ENCODE assay signal across 21 cellular contexts in the genomic region with DNA sequence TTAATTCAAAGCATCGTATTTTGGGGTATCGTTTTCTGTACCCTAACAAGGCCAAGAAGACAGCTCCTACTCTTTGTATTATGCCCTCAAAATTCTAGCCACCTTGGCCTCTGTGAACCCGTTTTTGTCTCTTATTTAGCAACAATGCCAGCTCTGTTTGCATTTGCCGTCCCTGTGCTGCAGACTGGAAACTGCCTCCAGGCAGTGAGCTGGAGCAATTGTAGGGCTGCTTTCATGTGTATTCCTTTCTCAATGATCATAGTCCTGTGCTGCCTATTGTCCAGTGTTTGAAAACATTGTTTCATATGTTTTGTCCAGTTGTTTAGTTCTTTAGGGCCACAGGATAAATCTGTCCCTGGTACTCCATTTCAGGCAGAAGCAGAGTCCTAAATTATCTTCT. TPM values are rescaled to one million over a fixed set of nuclear protein-coding genes. Genes with fewer than 3 reads are reported as not detected.
A peak's percentile ranks its signal among the peaks of the same experiment; 100 is the strongest.
DNase-seq lines count a peak whose midpoint lies in the region; TF ChIP-seq lines count a peak whose summit lies in the region.
"Had no signal": no experiment of that assay in that cellular context is flagged by ENCODE, and none has a peak within 500 bp of the region (broad histone marks: within the 10 kb centered on the region; RNA-seq: fewer than 3 reads in every experiment).

No MANE protein-coding gene starts in this region.

- DNase-seq in COLO829 (ENCODE audit: low spot score) (peak; percentile 56), HL-60 (ENCODE audit: low read depth in 1 of 2, low spot score in 1 of 2) (no peak), glutamatergic neuron (no peak), osteocyte (ENCODE audit: extremely low spot score, unreplicated experiment) (peak; percentile 8), prostate gland (ENCODE audit: low spot score) (no peak), GDM1 (lab: John Stamatoyannopoulos, UW) (no peak)
- no peak for DNase-seq in central memory CD4-positive, alpha-beta T cell
- DNase-seq: 8988T; ACHN; KG1; MG63; NCI-H1105 treated with DMSO at 0.1 percent for 48 hours; NCI-H146; NCI-H1930; NCI-H2107; NCI-H446; NCI-H524 treated with DMSO at 0.1 percent for 48 hours; NCI-H82; NK-92 treated with Interleukin-12 subunit alpha and Interleukin-12 subunit beta, amount 100 ng/mL, for 24 hours; PC-3 had no signal

- intact Hi-C loops in prostate gland (cut with DNase I): no loop called here

- H3K4me3 Mint-ChIP-seq in glutamatergic neuron (ENCODE audit: unreplicated experiment) (peak overlapping the region; percentile 18), osteocyte (ENCODE audit: unreplicated experiment) (no peak overlapping the region)

- H3K4me1 ChIP-seq in prostate gland (replicated peaks): no peaks in the 10 kb centered on the region

- peak overlapping the region; percentile 52 for H3K27ac Mint-ChIP-seq in glutamatergic neuron (ENCODE audit: unreplicated experiment)
- H3K27ac Mint-ChIP-seq in osteocyte (ENCODE audit: unreplicated experiment): no peak overlapping the region

- H3K4me3 ChIP-seq in HL-60 (replicated peaks; ENCODE audit: insufficient read depth, low read length): no peak overlapping the region
- no peak overlapping the region for H3K4me3 ChIP-seq in prostate gland
- H3K4me3 ChIP-seq: GM12878, MG63 had no signal

- H3K27ac ChIP-seq in HL-60 (replicated peaks): peak overlapping the region; percentile 45
- no peak overlapping the region for H3K27ac ChIP-seq in prostate gland

- no peaks in the 10 kb centered on the region for H3K27me3 ChIP-seq in HL-60 (ENCODE audit: insufficient read depth, poor library complexity, severe bottlenecking)
- no peaks in the 10 kb centered on the region for H3K27me3 ChIP-seq in prostate gland (replicated peaks; ENCODE audit: insufficient read depth)
- H3K27me3 ChIP-seq: MG63 had no signal

- no peak for TF ChIP-seq POLR2A in prostate gland (IDR thresholded peaks at IDR 0.05)

- no peaks in the 10 kb centered on the region for H3K27me3 Mint-ChIP-seq in glutamatergic neuron (ENCODE audit: unreplicated experiment)
- H3K27me3 Mint-ChIP-seq in osteocyte (ENCODE audit: unreplicated experiment): no peaks in the 10 kb centered on the region

- H3K9me3 Mint-ChIP-seq in glutamatergic neuron (ENCODE audit: unreplicated experiment): no peaks in the 10 kb centered on the region
- H3K9me3 Mint-ChIP-seq in osteocyte (ENCODE audit: unreplicated experiment): peaks cover 10% of the 10 kb centered on the region

- H3K36me3 Mint-ChIP-seq in glutamatergic neuron (ENCODE audit: unreplicated experiment) (peaks cover 5% of the 10 kb centered on the region), osteocyte (ENCODE audit: unreplicated experiment) (peaks cover 34% of the 10 kb centered on the region)

- no peaks in the 10 kb centered on the region for H3K36me3 ChIP-seq in prostate gland

- no peaks in the 10 kb centered on the region for H3K9me3 ChIP-seq in prostate gland

- TF ChIP-seq CTCF in HL-60 (IDR thresholded peaks at IDR 0.05; ENCODE audit: insufficient read depth, low read length) (no peak), glutamatergic neuron (IDR thresholded peaks at IDR 0.05; ENCODE audit: partially characterized antibody, unreplicated experiment) (no peak), osteocyte (IDR thresholded peaks at IDR 0.05) (no peak), prostate gland (IDR thresholded peaks at IDR 0.05) (no peak)

- H3K4me1 Mint-ChIP-seq in glutamatergic neuron (ENCODE audit: low read depth, unreplicated experiment): peaks cover 3% of the 10 kb centered on the region
- H3K4me1 Mint-ChIP-seq in osteocyte (ENCODE audit: unreplicated experiment): peaks cover 9% of the 10 kb centered on the region

- WGBS in prostate gland: 88% methylated on average over 4 of the region's 4 CpGs

RNA-seq across cellular contexts. Expression of a gene that starts 19.9 kb away (rescaled TPM):
- 18.1 TPM for total RNA-seq in glutamatergic neuron (ENCODE audit: unreplicated experiment)
- total RNA-seq in osteocyte: 8.3 and 10.9 TPM in 2 replicates
- 10 to 100 TPM in 1 of 2 donors, 1 to 10 TPM in 1; 4.8 to 19.1 TPM for total RNA-seq in prostate gland

RNA-seq across cellular contexts. Expression of a gene that starts 38.7 kb away (rescaled TPM):
- total RNA-seq in glutamatergic neuron (ENCODE audit: unreplicated experiment) (43.0 TPM), osteocyte (32.8 and 34.2 TPM in 2 replicates), prostate gland (10 to 100 TPM in 1 of 2 donors, 1 to 10 TPM in 1; 9.4 to 24.8 TPM)

RNA-seq across cellular contexts. Expression of a gene that starts 39.3 kb away (rescaled TPM):
- 109 TPM for total RNA-seq in glutamatergic neuron (ENCODE audit: unreplicated experiment)
- total RNA-seq in osteocyte: 57.5 and 65.0 TPM in 2 replicates
- 10 to 100 TPM; 38.5 to 45.7 TPM for total RNA-seq in prostate gland

RNA-seq across cellular contexts. Expression of a gene that starts 44.8 kb away (rescaled TPM):
- total RNA-seq in glutamatergic neuron (ENCODE audit: unreplicated experiment): 47.4 TPM
- 74.8 and 75.0 TPM in 2 replicates for total RNA-seq in osteocyte
- total RNA-seq in prostate gland: 10 to 100 TPM; 12.4 to 28.4 TPM

RNA-seq across cellular contexts. Expression of a gene that starts 56.4 kb away (rescaled TPM):
- 27.1 TPM for total RNA-seq in glutamatergic neuron (ENCODE audit: unreplicated experiment)
- 40.1 and 42.0 TPM in 2 replicates for total RNA-seq in osteocyte
- 10 to 100 TPM; 27.7 to 40.6 TPM for total RNA-seq in prostate gland

Comparison
In these comparisons a context has a peak if more than half of its experiments do, and no peak if none do; other contexts are left out.
1. DNase-seq: peak in COLO829 (single experiment) and osteocyte (single experiment); none in HL-60 (0 of 2), glutamatergic neuron (single experiment), central memory CD4-positive, alpha-beta T cell (single experiment), prostate gland (single experiment) and GDM1 (single experiment).